8 cellular contexts compared by ENCODE assay signal in the genomic region with DNA sequence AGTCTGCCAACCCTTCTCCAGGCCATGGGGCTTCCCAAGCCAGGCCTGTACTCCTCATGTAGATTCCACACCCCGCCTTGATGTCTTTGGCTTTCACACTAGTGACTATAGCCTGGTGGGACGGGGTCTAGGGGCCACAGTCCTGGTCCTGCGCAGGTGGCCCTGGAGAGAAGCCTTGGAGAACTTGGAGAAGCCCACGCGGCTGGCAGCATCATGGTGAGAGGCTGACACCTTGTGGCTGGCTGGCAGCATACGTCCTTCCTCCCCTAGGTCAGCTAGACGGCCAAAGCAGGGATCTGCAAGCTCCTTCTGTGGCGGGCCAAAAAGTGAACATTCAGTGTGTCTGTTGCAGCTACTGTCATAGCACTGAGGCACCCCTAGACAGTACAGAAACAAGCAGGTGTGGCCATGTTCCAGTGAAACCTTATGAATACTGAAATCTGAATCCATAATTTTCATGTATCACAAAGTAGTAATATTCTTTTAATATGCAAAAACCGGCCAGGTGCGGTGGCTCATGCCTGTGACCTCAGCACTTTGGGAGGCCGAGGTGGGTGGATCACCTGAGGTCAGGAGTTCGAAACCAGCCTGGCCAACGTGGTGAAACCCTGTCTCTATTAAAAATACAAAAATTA. TPM values are rescaled to one million over a fixed set of nuclear protein-coding genes. Genes with fewer than 3 reads are reported as not detected.
A peak's percentile ranks its signal among the peaks of the same experiment; 100 is the strongest.
DNase-seq lines count a peak whose midpoint lies in the region; ATAC-seq lines count a peak whose summit lies in the region.

No MANE protein-coding gene starts in this region.

- H2BK5ac ChIP-seq in neuronal stem cell (ENCODE audit: low read length) = no peak overlapping the region

- H4K8ac ChIP-seq in neuronal stem cell (ENCODE audit: low read depth, low read length) = no peak overlapping the region

- H3K36me3 ChIP-seq in neuronal stem cell (replicated peaks in 1 of 2; ENCODE audit: control insufficient read depth in 2 of 2, insufficient read depth in 2 of 2, low read length in 2 of 2) (no peaks in the 10 kb centered on the region), aorta (ENCODE audit: control insufficient read depth in 1 of 2, insufficient read depth in 2 of 2, low read length in 1 of 2) (no peaks in the 10 kb centered on the region)

- H3K18ac ChIP-seq in neuronal stem cell (ENCODE audit: low read length) = no peak overlapping the region

- DNase-seq in Caki2 (ENCODE audit: low read depth) = peak; percentile 61
- DNase-seq in HuH-7.5 (ENCODE audit: low spot score) = peak; percentile 60
- peak; percentile 81 for DNase-seq in OCI-M1 (lab: John Stamatoyannopoulos, UW)
- DNase-seq in fibroblast of the conjunctiva (ENCODE audit: low read depth) = peak; percentile 72
- peak; percentile 63 for DNase-seq in neuronal stem cell (ENCODE audit: low spot score)
- peak; percentile 63 to 86 for DNase-seq in aorta

- H3K27me3 Mint-ChIP-seq in activated T-helper 17 cell treated with anti-CD3 and anti-CD28 coated beads, Interleukin-2, amount 50 U/mL, for 72 hours = peaks cover 9% of the 10 kb centered on the region

- no peak overlapping the region for H4K91ac ChIP-seq in neuronal stem cell (ENCODE audit: low read depth, low read length, poor library complexity)

- H3K4ac ChIP-seq in neuronal stem cell (ENCODE audit: low read length) = no peak overlapping the region

- no peak overlapping the region for H3K9ac ChIP-seq in neuronal stem cell (ENCODE audit: low read depth, low read length, poor library complexity)

- WGBS in neuronal stem cell (ENCODE audit: extremely low coverage in 2 of 2, insufficient read length in 2 of 2, insufficient replicate concordance in 1 of 2), 2 donors = no CpG with 5 or more reads among the region's 13 CpGs
- 22 to 24% methylated on average over 13 of the region's 13 CpGs for WGBS in aorta, 2 donors

- H2BK15ac ChIP-seq in neuronal stem cell (ENCODE audit: low read length) = no peak overlapping the region

- intact Hi-C loops in aorta (cut with DNase I) = no loop called here

- H3K9me3 Mint-ChIP-seq in activated T-helper 17 cell treated with anti-CD3 and anti-CD28 coated beads, Interleukin-2, amount 50 U/mL, for 72 hours = no peaks in the 10 kb centered on the region

- no peaks in the 10 kb centered on the region for H3K36me3 Mint-ChIP-seq in activated T-helper 17 cell treated with anti-CD3 and anti-CD28 coated beads, Interleukin-2, amount 50 U/mL, for 72 hours (ENCODE audit: low read depth)

- H3K27ac ChIP-seq in neuronal stem cell (replicated peaks; ENCODE audit: low read length) (no peak overlapping the region), aorta (ENCODE audit: low read depth in 1 of 2, low read length in 2 of 2) (no peak overlapping the region)

- in situ Hi-C loops in Caki2 (cut with HindIII; ENCODE audit: low pct_unique_long_range_greater_than_20kb, low sequenced_read_pairs) = no loop called here

- H2AFZ ChIP-seq in neuronal stem cell (ENCODE audit: low read length) = no peak overlapping the region

- H3K4me1 Mint-ChIP-seq in activated T-helper 17 cell treated with anti-CD3 and anti-CD28 coated beads, Interleukin-2, amount 50 U/mL, for 72 hours = no peaks in the 10 kb centered on the region

- H3K9me3 ChIP-seq in neuronal stem cell (replicated peaks in 1 of 2; ENCODE audit: control insufficient read depth in 2 of 2, insufficient read depth in 1 of 2, low read depth in 1 of 2, low read length in 2 of 2) = no peaks in the 10 kb centered on the region
- no peaks in the 10 kb centered on the region for H3K9me3 ChIP-seq in aorta (ENCODE audit: control insufficient read depth, low read length)

- H2AK5ac ChIP-seq in neuronal stem cell (ENCODE audit: low read depth, low read length) = no peak overlapping the region

- H3K4me1 ChIP-seq in neuronal stem cell (ENCODE audit: control insufficient read depth in 2 of 2, insufficient read depth in 1 of 2, low read depth in 1 of 2, low read length in 2 of 2) (no peaks in the 10 kb centered on the region), aorta (ENCODE audit: control insufficient read depth in 1 of 2, insufficient read depth in 2 of 2, low read length in 2 of 2) (no peaks in the 10 kb centered on the region)

- H3K27me3 ChIP-seq in neuronal stem cell (ENCODE audit: control insufficient read depth in 3 of 3, insufficient read depth in 3 of 3, low read depth in 1 of 3, low read length in 3 of 3) (peaks cover 0 to 54% (median 22%) of the 10 kb centered on the region in 3 experiments), aorta (ENCODE audit: control insufficient read depth in 1 of 2, insufficient read depth in 2 of 2, low read length in 1 of 2) (no peaks in the 10 kb centered on the region)

- no peak overlapping the region for H2BK120ac ChIP-seq in neuronal stem cell (ENCODE audit: low read depth, low read length)

- H2BK12ac ChIP-seq in neuronal stem cell (ENCODE audit: low read length) = no peak overlapping the region

- no peak overlapping the region for H3K27ac Mint-ChIP-seq in activated T-helper 17 cell treated with anti-CD3 and anti-CD28 coated beads, Interleukin-2, amount 50 U/mL, for 72 hours

- no peak overlapping the region for H3K14ac ChIP-seq in neuronal stem cell (ENCODE audit: low read length)

- H3K79me1 ChIP-seq in neuronal stem cell (ENCODE audit: low read depth, low read length) = no peaks in the 10 kb centered on the region

- no peak overlapping the region for H3K4me2 ChIP-seq in neuronal stem cell (ENCODE audit: insufficient read depth, low read length, poor library complexity, severe bottlenecking)

- no peak overlapping the region for H3K4me3 ChIP-seq in neuronal stem cell (ENCODE audit: low read length in 2 of 2)
- H3K4me3 ChIP-seq in aorta (ENCODE audit: low read length in 2 of 2) = no peak overlapping the region

- no peak overlapping the region for H3K23ac ChIP-seq in neuronal stem cell (ENCODE audit: low read depth, low read length, poor library complexity)

- no peak overlapping the region for H3K4me3 Mint-ChIP-seq in activated T-helper 17 cell treated with anti-CD3 and anti-CD28 coated beads, Interleukin-2, amount 50 U/mL, for 72 hours

- peak; percentile 83 for ATAC-seq in activated T-helper 17 cell treated with anti-CD3 and anti-CD28 coated beads, Interleukin-2, amount 50 U/mL, for 72 hours (replicated peaks)
- ATAC-seq in aorta (ENCODE audit: low FRiP score) = peak; percentile 31
- no peak for ATAC-seq in HG03097 (IDR thresholded peaks at IDR 0.05; ENCODE audit: low FRiP score, unreplicated experiment)

RNA-seq across cellular contexts. Expression of a gene that starts 42.0 kb away (rescaled TPM):
- total RNA-seq in Caki2 (2014; rRNA removed; shearing (Covaris generic); ENCODE audit: low replicate concordance) = not detected in 2 replicates
- 1 to 10 TPM in 1 of 2 donors, under 1 TPM in 1; 0.37 to 1.3 TPM for total RNA-seq in activated T-helper 17 cell treated with anti-CD3 and anti-CD28 coated beads, Interleukin-2, amount 50 U/mL, for 72 hours
- polyA plus RNA-seq in neuronal stem cell (2013, experiment 1 of 2) = 0.03 TPM
- polyA plus RNA-seq in neuronal stem cell (2013, experiment 2 of 2) = 0.04 TPM
- total RNA-seq in aorta = under 1 TPM; 0.15 to 0.84 TPM
- polyA plus RNA-seq in aorta = under 1 TPM in 1 of 2 donors, not detected in 1; 0.88 TPM
